Comparison of ENCODE assay signal across 2 cellular contexts in genomic region chr4:38684951-38685350, GRCh38.
TF ChIP-seq lines count a peak whose summit lies in the region.

No MANE protein-coding gene starts in this region.

TF ChIP-seq in IMR-90, 13 proteins besides CTCF, POLR2A, EP300 and RAD21:
- TF ChIP-seq MAFK (IDR thresholded peaks at IDR 0.05; ENCODE audit: low read depth, low read length) (no peak), MAZ (IDR thresholded peaks at IDR 0.05; ENCODE audit: borderline replicate concordance, low read depth, low read length) (no peak), BHLHE40 (IDR thresholded peaks at IDR 0.05; ENCODE audit: low read depth, low read length) (no peak), CHD1 (IDR thresholded peaks at IDR 0.05; ENCODE audit: low read depth, low read length) (no peak), ELK1 (IDR thresholded peaks at IDR 0.05; ENCODE audit: borderline replicate concordance, low read depth, low read length) (no peak), RFX5 (IDR thresholded peaks at IDR 0.05; ENCODE audit: low read depth, low read length) (no peak), SMC3 (IDR thresholded peaks at IDR 0.05; ENCODE audit: low read depth, low read length) (no peak)
TF ChIP-seq in IMR-90: peak in this region for 0.

TF ChIP-seq in K562, 482 proteins besides CTCF, POLR2A, EP300 and RAD21:
- TF ChIP-seq SIN3B (IDR thresholded peaks at IDR 0.05; ENCODE audit: low read depth): no peak
- TF ChIP-seq LARP7 (IDR thresholded peaks at IDR 0.05): no peak
- TF ChIP-seq NR2C2 (CRISPR knock-in tag; IDR thresholded peaks at IDR 0.05): no peak
- TF ChIP-seq NR2C2 (tag; IDR thresholded peaks at IDR 0.05): no peak
- no peak for TF ChIP-seq SNAPC5 (CRISPR knock-in tag; IDR thresholded peaks at IDR 0.05)
- no peak for TF ChIP-seq CREB3 (tag; conservative IDR thresholded peaks at IDR 0.05; ENCODE audit: low read depth)
- no peak for TF ChIP-seq XRCC3 (IDR thresholded peaks at IDR 0.05)
- no peak for TF ChIP-seq NFE2 (IDR thresholded peaks at IDR 0.05; ENCODE audit: low read depth)
- no peak for TF ChIP-seq FOXP1 (CRISPR knock-in tag; IDR thresholded peaks at IDR 0.05)
- TF ChIP-seq NBN (IDR thresholded peaks at IDR 0.05; ENCODE audit: low read depth): no peak
- no peak for TF ChIP-seq NFE2L1 (tag; IDR thresholded peaks at IDR 0.05; ENCODE audit: borderline replicate concordance, low read depth)
- no peak for TF ChIP-seq NR2F6 (CRISPR knock-in tag; IDR thresholded peaks at IDR 0.05)
- TF ChIP-seq RBM17 (IDR thresholded peaks at IDR 0.05; ENCODE audit: borderline replicate concordance, low read depth, low read length): no peak
- no peak for TF ChIP-seq CAMTA2 (CRISPR knock-in tag; conservative IDR thresholded peaks at IDR 0.05)
